In genomic region chr12:105987687-105988035, GRCh38 we compare ENCODE assay signal across 1 cellular context.
TF ChIP-seq lines count a peak whose summit lies in the region.

No MANE protein-coding gene starts in this region.

TF ChIP-seq in K562, 482 proteins besides CTCF, POLR2A, EP300 and RAD21 (continued from another document):
- no peak for TF ChIP-seq ZNF277 (CRISPR knock-in tag; IDR thresholded peaks at IDR 0.05; ENCODE audit: borderline replicate concordance)
- no peak for TF ChIP-seq HNRNPL (IDR thresholded peaks at IDR 0.05; ENCODE audit: low read depth, low read length)
